Comparison of ENCODE assay signal across 1 cellular context in genomic region chr22:20246368-20247009, GRCh38.
TF ChIP-seq lines count a peak whose summit lies in the region.

No MANE protein-coding gene starts in this region.

TF ChIP-seq in GM23338, 12 proteins besides CTCF, POLR2A, EP300 and RAD21 (continued from another document):
- no peak for TF ChIP-seq ZNF462 (CRISPR knock-in tag; IDR thresholded peaks at IDR 0.05)
